In the genomic region with DNA sequence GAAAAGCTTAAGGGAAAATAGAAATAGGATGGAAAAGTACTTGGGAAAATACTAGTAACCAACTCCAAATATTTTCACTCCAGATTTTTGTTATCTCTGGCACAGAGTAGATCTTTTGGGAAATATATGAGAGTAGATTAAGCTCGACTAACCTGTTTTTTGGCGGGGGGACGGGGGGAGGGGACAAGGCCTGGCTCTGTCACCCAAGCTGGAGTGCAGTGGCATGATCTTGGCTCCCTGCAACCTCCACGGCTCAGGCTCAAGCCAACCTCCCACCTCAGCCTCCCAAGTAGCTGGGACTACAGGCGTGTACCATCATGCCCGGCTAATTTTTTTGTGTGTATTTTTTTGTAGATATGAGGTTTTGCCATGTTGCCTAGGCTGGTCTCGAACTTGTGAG, we compare ENCODE assay signal across 17 cellular contexts.
"Had no signal": no experiment of that assay in that cellular context is flagged by ENCODE, and none has a peak within 500 bp of the region (broad histone marks: within the 10 kb centered on the region; RNA-seq: fewer than 3 reads in every experiment).

No MANE protein-coding gene starts in this region.

- H3K27ac Mint-ChIP-seq: neural progenitor cell; T-helper 1 cell treated with Interleukin-12 subunit alpha and Interleukin-12 subunit beta and Interleukin-4 antibody, amounts not matched to agents 30 μg/mL and 1 μg/mL, for 36 hours had no signal

- DNase-seq: activated CD8-positive, alpha-beta memory T cell treated with anti-CD3 and anti-CD28 coated beads, Interleukin-2, amount 10 ng/mL, durations not matched to agents 7 days and 5 days; activated gamma-delta T cell treated with Interleukin-2 at 50 U/mL for 16 hours; activated T-cell treated with anti-CD3 and anti-CD28 coated beads, Interleukin-2, amount 50 U/mL, for 48 hours; central memory CD4-positive, alpha-beta T cell; effector CD4-positive, alpha-beta T cell; foreskin melanocyte; islet precursor cell; left ventricle myocardium inferior; mesenchymal stem cell; pancreas; retina; small intestine had no signal

- H3K27me3 Mint-ChIP-seq: activated CD8-positive, alpha-beta memory T cell treated with anti-CD3 and anti-CD28 coated beads, Interleukin-2, amount 10 ng/mL, durations not matched to agents 7 days and 5 days had no signal

- FAIRE-seq: endothelial cell of umbilical vein, pancreas, small intestine had no signal

- ATAC-seq: activated CD8-positive, alpha-beta memory T cell treated with anti-CD3 and anti-CD28 coated beads, Interleukin-2, amount 10 ng/mL, durations not matched to agents 7 days and 5 days; heart left ventricle; pancreas; SK-N-SH treated with all-trans-retinoic acid at 6 μM for 48 hours had no signal

- H3K9me3 Mint-ChIP-seq: neural progenitor cell; T-helper 1 cell treated with Interleukin-12 subunit alpha and Interleukin-12 subunit beta and Interleukin-4 antibody, amounts not matched to agents 30 μg/mL and 1 μg/mL, for 36 hours had no signal

- H3K4me3 Mint-ChIP-seq: activated CD8-positive, alpha-beta memory T cell treated with anti-CD3 and anti-CD28 coated beads, Interleukin-2, amount 10 ng/mL, durations not matched to agents 7 days and 5 days; neural progenitor cell; T-helper 1 cell treated with Interleukin-12 subunit alpha and Interleukin-12 subunit beta and Interleukin-4 antibody, amounts not matched to agents 30 μg/mL and 1 μg/mL, for 36 hours had no signal
